25 cellular contexts compared by ENCODE assay signal in the genomic region with DNA sequence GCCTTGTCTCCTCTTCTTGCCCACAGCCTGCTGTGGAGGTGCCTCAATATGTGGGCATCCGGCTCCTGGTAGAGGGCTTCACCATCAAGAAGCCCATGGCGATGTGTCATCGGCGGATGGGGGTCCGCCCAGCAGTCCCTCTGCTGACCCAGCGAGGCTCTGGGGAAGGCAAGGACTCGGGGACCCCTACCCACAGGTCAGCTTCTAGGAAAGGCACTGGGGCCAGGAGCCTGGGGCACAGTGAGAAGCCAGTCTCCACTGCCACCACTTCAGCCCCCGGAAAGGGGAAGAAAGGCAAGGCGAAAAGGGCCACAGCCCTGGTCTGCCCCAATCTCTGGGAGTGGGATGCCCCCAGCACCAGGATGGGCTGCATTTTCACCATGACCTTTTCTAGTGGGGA. TPM values are rescaled to one million over a fixed set of nuclear protein-coding genes. Genes with fewer than 3 reads are reported as not detected.
"Had no signal": no experiment of that assay in that cellular context is flagged by ENCODE, and none has a peak within 500 bp of the region (broad histone marks: within the 10 kb centered on the region; RNA-seq: fewer than 3 reads in every experiment).

No MANE protein-coding gene starts in this region.

- H3K27me3 ChIP-seq: dorsolateral prefrontal cortex, esophagus muscularis mucosa, foreskin keratinocyte, gastroesophageal sphincter, heart left ventricle, hepatocyte, left lung had no signal

- H3K4me2 ChIP-seq: hepatocyte had no signal

- H3K9me3 Mint-ChIP-seq: mesothelial cell of epicardium had no signal

- H3K4me1 ChIP-seq: esophagus muscularis mucosa, foreskin keratinocyte, gastroesophageal sphincter, lower lobe of right lung had no signal

- H3K4me1 Mint-ChIP-seq: mesothelial cell of epicardium had no signal

- H2AFZ ChIP-seq: hepatocyte had no signal

- H3K27ac ChIP-seq: coronary artery, esophagus muscularis mucosa, foreskin keratinocyte, gastroesophageal sphincter, heart left ventricle, hepatocyte, left lung, lower lobe of right lung had no signal

- ATAC-seq: foreskin keratinocyte, gastroesophageal sphincter, heart left ventricle, left cardiac atrium, left lung, left ventricle myocardium superior, lower lobe of right lung, mucosa of descending colon had no signal

- DNase-seq: dermis blood vessel endothelial cell; dorsolateral prefrontal cortex; effector CD4-positive, alpha-beta T cell; effector memory CD4-positive, alpha-beta T cell; foreskin keratinocyte; heart left ventricle; left cardiac atrium; left lung; lower lobe of right lung; mesenchymal stem cell had no signal

- H3K4me3 ChIP-seq: coronary artery, dorsolateral prefrontal cortex, esophagus muscularis mucosa, gastroesophageal sphincter, heart left ventricle, hepatocyte, left lung, lower lobe of right lung, mucosa of descending colon had no signal

- H3K27ac Mint-ChIP-seq: mesothelial cell of epicardium had no signal

- H3K4me3 Mint-ChIP-seq: mesothelial cell of epicardium had no signal

- H3K9me3 ChIP-seq: esophagus muscularis mucosa, gastroesophageal sphincter, heart left ventricle, left lung, lower lobe of right lung, mucosa of descending colon had no signal

RNA-seq across cellular contexts. Expression of a gene that starts 47.0 kb away (rescaled TPM):
- total RNA-seq: dermis blood vessel endothelial cell, endothelial cell of umbilical vein, epithelial cell of proximal tubule, fibroblast of villous mesenchyme, foreskin keratinocyte, frontal cortex, kidney epithelial cell, left lung, lower lobe of right lung, lung microvascular endothelial cell, mesothelial cell of epicardium, myocyte had no signal
- polyA plus RNA-seq: keratinocyte had no signal
